ENCODE assay signal across 18 cellular contexts in the genomic region with DNA sequence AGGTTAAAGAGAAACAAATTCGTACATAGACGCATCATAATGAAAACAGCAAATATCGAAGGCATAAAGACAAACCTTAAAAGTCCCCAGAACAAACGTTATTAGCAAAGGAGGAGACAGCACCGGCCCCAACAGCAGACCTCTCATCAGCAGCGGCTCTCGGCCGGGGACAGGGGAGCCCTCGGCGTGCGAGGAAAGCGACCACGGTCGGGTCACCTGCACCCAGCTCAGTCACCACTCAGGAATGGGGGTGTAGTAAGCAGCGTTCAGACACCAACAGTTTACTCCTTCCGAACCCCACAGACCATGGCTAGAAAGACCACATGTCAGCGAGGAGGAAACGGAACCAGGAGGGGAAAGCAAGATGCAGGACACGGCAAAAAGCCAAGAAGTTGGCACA.
DNase-seq lines count a peak whose midpoint lies in the region; ATAC-seq, FAIRE-seq and TF ChIP-seq lines count a peak whose summit lies in the region.
"Had no signal": no experiment of that assay in that cellular context is flagged by ENCODE, and none has a peak within 500 bp of the region (broad histone marks: within the 10 kb centered on the region; RNA-seq: fewer than 3 reads in every experiment).

No MANE protein-coding gene starts in this region.

- H4K20me1 ChIP-seq in HepG2 (ENCODE audit: insufficient read depth, low read length): no peaks in the 10 kb centered on the region
- H4K20me1 ChIP-seq in GM12878 (ENCODE audit: control insufficient read depth, insufficient read depth): no peaks in the 10 kb centered on the region

- DNase-seq in right lobe of liver: peak in 2 of 3 donors; percentile 2 to 16
- DNase-seq in HepG2 (ENCODE audit: low spot score): no peak
- no peak for DNase-seq in GM12878 (ENCODE audit: low read depth, low spot score)
- DNase-seq in left lung: peak; percentile 7 to 62
- DNase-seq in spleen: peak; percentile 46
- DNase-seq in suprapubic skin (ENCODE audit: low spot score in 2 of 2): no peak
- DNase-seq in MV-4-11 (lab: John Stamatoyannopoulos, UW): no peak
- DNase-seq: ACHN, AML-193, DMS79 treated with DMSO at 0.1 percent for 48 hours, GM23248, KG1, NCI-H1436 treated with DMSO at 0.1 percent for 48 hours, NCI-H2029 treated with DMSO at 0.1 percent for 48 hours, NCI-H510A, NCI-H774 had no signal

- H3K4me1 ChIP-seq in right lobe of liver: no peaks in the 10 kb centered on the region
- no peaks in the 10 kb centered on the region for H3K4me1 ChIP-seq in HepG2 (ENCODE audit: insufficient read depth, low read length)
- peaks cover 13% of the 10 kb centered on the region for H3K4me1 ChIP-seq in GM12878 (ENCODE audit: control insufficient read depth, insufficient read depth, low read length)
- H3K4me1 ChIP-seq in left lung: peaks cover 0 to 4% of the 10 kb centered on the region in 2 donors
- H3K4me1 ChIP-seq in spleen: peaks cover 6 to 37% (median 19%) of the 10 kb centered on the region in 6 donors
- no peaks in the 10 kb centered on the region for H3K4me1 ChIP-seq in suprapubic skin

- H3K79me2 ChIP-seq in HepG2 (ENCODE audit: insufficient read depth, low read length) (no peaks in the 10 kb centered on the region), GM12878 (ENCODE audit: control insufficient read depth, insufficient read depth, low read length) (no peaks in the 10 kb centered on the region)

- no peak for TF ChIP-seq RAD21 in HepG2 (CRISPR knock-in tag; IDR thresholded peaks at IDR 0.05)
- no peak for TF ChIP-seq RAD21 in GM12878 (IDR thresholded peaks at IDR 0.05; ENCODE audit: insufficient read depth, low read depth, low read length)

- H3K4me2 ChIP-seq in HepG2 (ENCODE audit: low read depth, low read length) (no peak overlapping the region), GM12878 (ENCODE audit: control insufficient read depth, insufficient read depth) (no peak overlapping the region)

- no peaks in the 10 kb centered on the region for H3K27me3 ChIP-seq in right lobe of liver
- no peaks in the 10 kb centered on the region for H3K27me3 ChIP-seq in HepG2 (ENCODE audit: control insufficient read depth in 1 of 2, insufficient read depth in 2 of 2, low read length in 2 of 2)
- no peaks in the 10 kb centered on the region for H3K27me3 ChIP-seq in GM12878 (replicated peaks in 1 of 2; ENCODE audit: control insufficient read depth in 2 of 2, insufficient read depth in 2 of 2, low read length in 1 of 2)
- H3K27me3 ChIP-seq in left lung: no peaks in the 10 kb centered on the region
- no peaks in the 10 kb centered on the region for H3K27me3 ChIP-seq in spleen (replicated peaks in 1 of 7)
- H3K27me3 ChIP-seq in suprapubic skin: no peaks in the 10 kb centered on the region

- no peak for TF ChIP-seq CTCF in right lobe of liver (IDR thresholded peaks at IDR 0.05)
- no peak for TF ChIP-seq CTCF in HepG2 (CRISPR knock-in tag; IDR thresholded peaks at IDR 0.05)
- no peak for TF ChIP-seq CTCF in GM12878 (IDR thresholded peaks at IDR 0.05 in 2 of 3, conservative IDR thresholded peaks at IDR 0.05 in 1 of 3; ENCODE audit: control insufficient read depth in 2 of 3, extremely low read depth in 1 of 3, insufficient read depth in 1 of 3, low read depth in 3 of 3, low read length in 3 of 3)
- no peak for TF ChIP-seq CTCF in left lung (IDR thresholded peaks at IDR 0.05)
- TF ChIP-seq CTCF in spleen (IDR thresholded peaks at IDR 0.05 in 8 of 11, conservative IDR thresholded peaks at IDR 0.05 in 3 of 11): no peak
- TF ChIP-seq CTCF in suprapubic skin (IDR thresholded peaks at IDR 0.05): no peak

- POLR2A ChIA-PET in HepG2 (lab: Yijun Ruan, JAX) (no interaction called here), GM12878 (lab: Charles Lee) (interaction anchor here (0.6 kb wide), 1 partner anchor 1329 kb away, joined by 4 read pairs; no protein-coding TSS in a partner anchor)

- 90% methylated on average over 10 of the region's 19 CpGs for WGBS in right lobe of liver (ENCODE audit: insufficient coverage, low coverage, low lambda C conversion rate, missing lambda C conversion rate)
- 94% methylated on average over 19 of the region's 19 CpGs for WGBS in HepG2 (ENCODE audit: low lambda C conversion rate)
- 96% methylated on average over 19 of the region's 19 CpGs for WGBS in GM12878 (ENCODE audit: insufficient coverage, insufficient replicate concordance, low lambda C conversion rate, missing lambda C conversion rate)
- WGBS in spleen, 5 donors: 94 to 97% (median 95%) methylated on average over 19 of the region's 19 CpGs
- WGBS in suprapubic skin: 93% methylated on average over 19 of the region's 19 CpGs

- H3K27ac ChIP-seq in right lobe of liver (no peak overlapping the region), HepG2 (ENCODE audit: extremely low read length, insufficient read depth, low read length) (no peak overlapping the region), GM12878 (ENCODE audit: control insufficient read depth, insufficient read depth) (no peak overlapping the region), left lung (no peak overlapping the region), spleen (no peak overlapping the region), suprapubic skin (no peak overlapping the region)
- H3K27ac ChIP-seq: GM23248 had no signal

- H3K9me3 ChIP-seq in right lobe of liver: no peaks in the 10 kb centered on the region
- no peaks in the 10 kb centered on the region for H3K9me3 ChIP-seq in HepG2 (ENCODE audit: low read length)
- no peaks in the 10 kb centered on the region for H3K9me3 ChIP-seq in GM12878 (replicated peaks; ENCODE audit: control insufficient read depth, insufficient read depth, low read length)
- H3K9me3 ChIP-seq in left lung: no peaks in the 10 kb centered on the region
- no peaks in the 10 kb centered on the region for H3K9me3 ChIP-seq in spleen
- no peaks in the 10 kb centered on the region for H3K9me3 ChIP-seq in suprapubic skin

- H2AFZ ChIP-seq in HepG2 (ENCODE audit: low read length): no peak overlapping the region
- no peak overlapping the region for H2AFZ ChIP-seq in GM12878 (ENCODE audit: control insufficient read depth, low read depth, low read length)
- H2AFZ ChIP-seq: GM23248 had no signal

- CTCF ChIA-PET in HepG2 (lab: Yijun Ruan, JAX; ENCODE audit: low intra/inter-chr PET ratio, low total read pairs): no interaction called here
- CTCF ChIA-PET in GM12878 (lab: Yijun Ruan, JAX): interaction anchor here (1.6 kb wide), 1 partner anchor 18 kb away, joined by 3 read pairs; no protein-coding TSS in a partner anchor

- in situ Hi-C loops in HepG2 (cut with HindIII; ENCODE audit: extremely low pct_ligation_motif_present, low pct_unique_long_range_greater_than_20kb): no loop called here
- in situ Hi-C loops in GM12878 (cut with MboI): no loop called here

- ATAC-seq in right lobe of liver (no peak), HepG2 (no peak), GM12878 (no peak), left lung (no peak), HG03521 (IDR thresholded peaks at IDR 0.05; ENCODE audit: unreplicated experiment) (no peak)

- BruUV-seq in HepG2 (replicated peaks; lab: Mats Ljungman, UMichigan) (no TSS peak), GM12878 (replicated peaks; lab: Mats Ljungman, UMichigan) (TSS peak; percentile 45)

- SMC1A ChIA-PET in GM12878 (lab: Charles Lee; ENCODE audit: uncharacterized antibody, unreplicated experiment): no interaction called here

- H3K4me3 ChIP-seq in right lobe of liver (no peak overlapping the region), HepG2 (replicated peaks in 1 of 3; ENCODE audit: insufficient read depth in 1 of 3, low read depth in 2 of 3, low read length in 3 of 3) (no peak overlapping the region), GM12878 (no peak overlapping the region), left lung (no peak overlapping the region), spleen (no peak overlapping the region), suprapubic skin (no peak overlapping the region)
- H3K4me3 ChIP-seq: GM23248 had no signal

- H3K9ac ChIP-seq in HepG2 (ENCODE audit: insufficient read depth, low read depth, low read length): no peak overlapping the region
- H3K9ac ChIP-seq in GM12878 (ENCODE audit: control insufficient read depth, insufficient read depth, low read length): no peak overlapping the region
- H3K9ac ChIP-seq: GM23248 had no signal

- FAIRE-seq in HepG2 (lab: Jason Lieb, UNC): no peak
- FAIRE-seq in GM12878 (lab: Jason Lieb, UNC): no peak
- FAIRE-seq: D721Med had no signal

- TF ChIP-seq EP300 in HepG2 (IDR thresholded peaks at IDR 0.05; ENCODE audit: low read depth in 2 of 2, low read length in 2 of 2): no peak
- no peak for TF ChIP-seq EP300 in HepG2 (CRISPR knock-in tag; IDR thresholded peaks at IDR 0.05; ENCODE audit: borderline replicate concordance)
- no peak for TF ChIP-seq EP300 in GM12878 (IDR thresholded peaks at IDR 0.05; ENCODE audit: borderline replicate concordance in 1 of 2, control insufficient read depth in 1 of 2, low read depth in 2 of 2, low read length in 2 of 2)
- no peak for TF ChIP-seq EP300 in suprapubic skin (IDR thresholded peaks at IDR 0.05)

- peaks cover 0 to 16% (median 0%) of the 10 kb centered on the region in 4 donors for H3K36me3 ChIP-seq in right lobe of liver
- H3K36me3 ChIP-seq in HepG2 (replicated peaks in 1 of 2; ENCODE audit: control insufficient read depth in 1 of 2, insufficient read depth in 2 of 2, low read length in 2 of 2): peaks cover 45 to 64% of the 10 kb centered on the region in 2 experiments
- H3K36me3 ChIP-seq in GM12878 (ENCODE audit: control insufficient read depth in 2 of 2, insufficient read depth in 2 of 2, low read length in 1 of 2): peaks cover 0 to 14% of the 10 kb centered on the region in 2 experiments; a peak in 3 of 4 replicates
- H3K36me3 ChIP-seq in left lung: peaks cover 0 to 67% of the 10 kb centered on the region in 2 donors
- peaks cover 0 to 75% (median 44%) of the 10 kb centered on the region in 6 donors for H3K36me3 ChIP-seq in spleen
- H3K36me3 ChIP-seq in suprapubic skin: peaks cover 62% of the 10 kb centered on the region

- RAD21 ChIA-PET in GM12878 (lab: Charles Lee; ENCODE audit: unreplicated experiment): no interaction called here

- TF ChIP-seq POLR2A in right lobe of liver (IDR thresholded peaks at IDR 0.05): no peak
- TF ChIP-seq POLR2A in HepG2 (IDR thresholded peaks at IDR 0.05; ENCODE audit: insufficient read depth in 1 of 2, low read depth in 2 of 2, low read length in 2 of 2): no peak
- no peak for TF ChIP-seq POLR2A in GM12878 (IDR thresholded peaks at IDR 0.05; ENCODE audit: low read depth, low read length)
- TF ChIP-seq POLR2A in spleen (IDR thresholded peaks at IDR 0.05): no peak
- no peak for TF ChIP-seq POLR2A in suprapubic skin (IDR thresholded peaks at IDR 0.05)

- intact Hi-C loops in right lobe of liver (cut with DNase I): no loop called here
- intact Hi-C loops in HepG2 (cut with micrococcal nuclease; ENCODE audit: unreplicated experiment): no loop called here
- intact Hi-C loops in GM12878 (cut with micrococcal nuclease; ENCODE audit: unreplicated experiment): no loop called here
- intact Hi-C loops in left lung (cut with DNase I): no loop called here
- intact Hi-C loops in spleen (cut with DNase I; ENCODE audit: low total_unique reads): no loop called here

TF ChIP-seq in HepG2, 621 proteins besides CTCF, POLR2A, EP300 and RAD21 (continues in another document):
- no peak for TF ChIP-seq ZSCAN29 (CRISPR knock-in tag; conservative IDR thresholded peaks at IDR 0.05)
- TF ChIP-seq MYC (CRISPR knock-in tag; IDR thresholded peaks at IDR 0.05; ENCODE audit: borderline replicate concordance): no peak

TF ChIP-seq in GM12878, 131 proteins besides CTCF, POLR2A, EP300 and RAD21 (continues in another document):
- TF ChIP-seq SREBF1 (IDR thresholded peaks at IDR 0.05; ENCODE audit: low read length): no peak
- TF ChIP-seq YY1 (IDR thresholded peaks at IDR 0.05; ENCODE audit: low read depth, low read length): no peak

Comparison
In these comparisons a context has a peak if more than half of its experiments do, and no peak if none do; other contexts are left out.
1. DNase-seq: peak in right lobe of liver (2 of 3), left lung (2 of 2) and spleen (single experiment); none in HepG2 (single experiment), GM12878 (single experiment), suprapubic skin (0 of 2) and MV-4-11 (single experiment).